16 cellular contexts compared by ENCODE assay signal in the genomic region with DNA sequence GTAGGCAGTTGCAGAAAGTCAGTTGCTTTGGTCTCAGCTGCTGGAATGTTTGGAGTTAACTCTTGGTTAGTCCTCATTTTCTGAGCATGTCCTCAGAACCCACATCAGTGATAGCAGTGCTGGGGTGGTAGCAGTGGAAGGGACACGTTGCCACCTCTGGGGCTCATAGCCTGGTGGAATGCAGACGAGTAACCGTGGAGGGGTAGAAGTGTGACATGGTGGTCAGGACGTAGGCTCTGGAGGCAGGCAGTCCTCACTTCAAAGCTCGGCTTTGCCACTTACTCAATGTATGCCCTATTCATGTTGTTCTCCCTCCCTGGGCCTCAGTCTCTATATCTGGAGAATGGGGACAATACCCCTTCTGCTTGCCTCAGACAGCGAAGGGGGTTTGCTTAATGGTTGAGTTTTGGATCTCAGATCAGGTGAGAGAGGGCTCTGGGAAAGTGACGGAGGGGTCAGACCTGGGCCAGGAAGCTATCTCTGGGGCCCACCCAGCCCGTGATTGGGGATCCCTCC.
DNase-seq lines count a peak whose midpoint lies in the region; ATAC-seq and TF ChIP-seq lines count a peak whose summit lies in the region.
"Had no signal": no experiment of that assay in that cellular context is flagged by ENCODE, and none has a peak within 500 bp of the region (broad histone marks: within the 10 kb centered on the region; RNA-seq: fewer than 3 reads in every experiment).

No MANE protein-coding gene starts in this region.

- peaks cover 0 to 74% of the 10 kb centered on the region in 2 donors for H3K4me1 ChIP-seq in right atrium auricular region
- peaks cover 53 to 63% (median 58%) of the 10 kb centered on the region in 4 donors for H3K4me1 ChIP-seq in upper lobe of left lung

- H3K4me1 Mint-ChIP-seq in neural crest cell, result peaks cover 41% of the 10 kb centered on the region
- H3K4me1 Mint-ChIP-seq: endodermal cell had no signal

- H3K4me3 ChIP-seq in right atrium auricular region, result no peak overlapping the region
- no peak overlapping the region for H3K4me3 ChIP-seq in upper lobe of left lung
- H3K4me3 ChIP-seq: cardiac muscle cell had no signal

- peaks cover 75% of the 10 kb centered on the region for H3K36me3 ChIP-seq in right atrium auricular region
- H3K36me3 ChIP-seq in upper lobe of left lung, result peaks cover 0 to 19% (median 6%) of the 10 kb centered on the region in 4 donors
- H3K36me3 ChIP-seq: cardiac muscle cell had no signal

- no peak for DNase-seq in right atrium auricular region (ENCODE audit: low spot score)
- no peak for DNase-seq in Right ventricle myocardium superior
- DNase-seq in neural crest cell (ENCODE audit: low read depth, low spot score), result no peak
- no peak for DNase-seq in upper lobe of left lung
- DNase-seq in NCI-H2107 treated with DMSO at 0.1 percent for 48 hours (lab: John Stamatoyannopoulos, UW; ENCODE audit: unreplicated experiment), result no peak
- no peak for DNase-seq in stimulated activated CD4-positive, alpha-beta T cell treated with anti-CD3 and anti-CD28 coated beads, Interleukin-2, amount 100 ng/mL, for 48 hours
- DNase-seq: ACHN; activated CD4-positive, alpha-beta T cell treated with anti-CD3 and anti-CD28 coated beads for 4 hours; activated naive CD4-positive, alpha-beta T cell treated with anti-CD3 and anti-CD28 coated beads, Interleukin-2, amount 10 ng/mL, durations not matched to agents 7 days and 5 days; endodermal cell; HCEC 1CT; NCI-H1092 treated with DMSO at 0.1 percent for 48 hours; PC-3 had no signal

- H3K36me3 Mint-ChIP-seq in neural crest cell (ENCODE audit: low read depth), result no peaks in the 10 kb centered on the region

- H3K9me3 Mint-ChIP-seq in neural crest cell, result no peaks in the 10 kb centered on the region
- H3K9me3 Mint-ChIP-seq: activated naive CD4-positive, alpha-beta T cell treated with anti-CD3 and anti-CD28 coated beads, Interleukin-2, amount 10 ng/mL, durations not matched to agents 7 days and 5 days; endodermal cell had no signal

- intact Hi-C loops in Right ventricle myocardium superior (cut with DNase I), result no loop called here

- TF ChIP-seq EP300 in upper lobe of left lung (IDR thresholded peaks at IDR 0.05), result no peak

- ATAC-seq in Right ventricle myocardium superior (ENCODE audit: poor library complexity) (no peak), upper lobe of left lung (ENCODE audit: low FRiP score in 2 of 2) (no peak), HG03565 (IDR thresholded peaks at IDR 0.05; ENCODE audit: unreplicated experiment) (no peak)
- ATAC-seq: PC-3 had no signal

- H3K9me3 ChIP-seq in right atrium auricular region, result no peaks in the 10 kb centered on the region
- H3K9me3 ChIP-seq in upper lobe of left lung, result no peaks in the 10 kb centered on the region

- H3K27me3 ChIP-seq in right atrium auricular region, result no peaks in the 10 kb centered on the region
- H3K27me3 ChIP-seq in upper lobe of left lung, result no peaks in the 10 kb centered on the region
- H3K27me3 ChIP-seq: cardiac muscle cell had no signal

- TF ChIP-seq CTCF in right atrium auricular region (IDR thresholded peaks at IDR 0.05), result no peak
- TF ChIP-seq CTCF in neural crest cell (conservative IDR thresholded peaks at IDR 0.05), result no peak
- TF ChIP-seq CTCF in upper lobe of left lung (IDR thresholded peaks at IDR 0.05), result no peak

- no peak for TF ChIP-seq POLR2A in upper lobe of left lung (IDR thresholded peaks at IDR 0.05)

- H3K27me3 Mint-ChIP-seq in neural crest cell (ENCODE audit: low read depth), result no peaks in the 10 kb centered on the region
- H3K27me3 Mint-ChIP-seq: activated naive CD4-positive, alpha-beta T cell treated with anti-CD3 and anti-CD28 coated beads, Interleukin-2, amount 10 ng/mL, durations not matched to agents 7 days and 5 days had no signal

- H3K27ac ChIP-seq in right atrium auricular region, result peak overlapping the region; percentile 54 to 57
- H3K27ac ChIP-seq in cingulate gyrus (ENCODE audit: low read depth, low read length), result peak overlapping the region; percentile 84
- peak overlapping the region in 3 of 4 donors; percentile 54 to 81 (median 78) for H3K27ac ChIP-seq in upper lobe of left lung

- 82 to 92% methylated on average over 8 of the region's 8 CpGs for WGBS in upper lobe of left lung, 2 donors

- no peak overlapping the region for H3K4me3 Mint-ChIP-seq in neural crest cell
- H3K4me3 Mint-ChIP-seq: activated naive CD4-positive, alpha-beta T cell treated with anti-CD3 and anti-CD28 coated beads, Interleukin-2, amount 10 ng/mL, durations not matched to agents 7 days and 5 days; endodermal cell had no signal

- peak overlapping the region; percentile 43 for H3K27ac Mint-ChIP-seq in neural crest cell (ENCODE audit: unreplicated experiment)
- H3K27ac Mint-ChIP-seq: activated naive CD4-positive, alpha-beta T cell treated with anti-CD3 and anti-CD28 coated beads, Interleukin-2, amount 10 ng/mL, durations not matched to agents 7 days and 5 days had no signal
